In the genomic region with DNA sequence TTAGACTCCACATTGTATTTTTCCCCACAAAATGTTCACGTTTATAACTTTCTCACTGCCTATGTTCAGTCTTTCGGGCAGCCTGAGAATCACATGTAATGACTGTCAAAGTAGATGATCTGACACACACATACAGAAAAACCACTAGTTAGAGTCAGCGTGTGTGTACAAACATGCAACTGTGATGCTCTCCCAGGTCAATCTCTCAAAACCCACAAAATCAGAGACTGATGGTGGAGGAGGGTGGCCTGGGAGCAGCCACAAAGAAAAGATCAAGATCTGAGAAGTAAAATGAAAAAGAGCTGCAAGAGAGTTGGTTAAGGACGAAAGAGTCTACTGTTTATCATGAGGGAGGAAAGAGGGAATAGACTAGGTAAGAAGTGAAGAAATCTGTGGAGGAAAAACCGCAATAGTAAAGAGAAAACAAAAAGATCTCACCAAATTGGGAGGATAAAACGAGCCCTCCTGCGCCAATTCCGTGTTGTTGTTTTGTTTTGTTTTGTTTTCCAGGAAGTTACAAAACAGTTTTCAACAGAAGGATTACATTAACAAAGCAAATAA, we compare ENCODE assay signal across 8 cellular contexts. TPM values are rescaled to one million over a fixed set of nuclear protein-coding genes. Genes with fewer than 3 reads are reported as not detected.
A peak's percentile ranks its signal among the peaks of the same experiment; 100 is the strongest.
DNase-seq lines count a peak whose midpoint lies in the region; ATAC-seq and TF ChIP-seq lines count a peak whose summit lies in the region.

No MANE protein-coding gene starts in this region.

- peak overlapping the region; percentile 68; the same call in 1 of the 2 replicates for H3K9ac ChIP-seq in ES-I3 (ENCODE audit: low read depth, low read length)

- peaks cover 16% of the 10 kb centered on the region for H3K27me3 Mint-ChIP-seq in endothelial cell (ENCODE audit: unreplicated experiment)

- intact Hi-C loops in Panc1 (cut with micrococcal nuclease; ENCODE audit: unreplicated experiment), result loop anchor here (5.0 kb wide), 1 partner anchor 63 kb away; no protein-coding TSS in a partner anchor

- H3K9me3 ChIP-seq in ES-I3 (ENCODE audit: control insufficient read depth, insufficient read depth, low read length) (no peaks in the 10 kb centered on the region), Panc1 (ENCODE audit: control insufficient read depth, insufficient read depth, low read depth, low read length) (no peaks in the 10 kb centered on the region)

- POLR2A ChIA-PET in Panc1 (lab: Charles Lee), result no interaction called here

- no peak for TF ChIP-seq CTCF in Panc1 (IDR thresholded peaks at IDR 0.05)
- TF ChIP-seq CTCF in endothelial cell (IDR thresholded peaks at IDR 0.05; ENCODE audit: unreplicated experiment), result no peak

- H3K27ac ChIP-seq in Panc1 (ENCODE audit: low read length), result peak overlapping the region; percentile 81

- peak overlapping the region; percentile 97 for H3K4me3 Mint-ChIP-seq in endothelial cell (ENCODE audit: unreplicated experiment)

- no peaks in the 10 kb centered on the region for H3K36me3 ChIP-seq in ES-I3 (ENCODE audit: insufficient read depth, low read length)
- peaks cover 4% of the 10 kb centered on the region; the same call in 1 of the 2 replicates for H3K36me3 ChIP-seq in Panc1 (ENCODE audit: control insufficient read depth, insufficient read depth, low read length)

- H3K4me3 ChIP-seq in Panc1 (ENCODE audit: low read depth in 2 of 2, low read length in 2 of 2), result peak overlapping the region; percentile 65 to 72

- no peaks in the 10 kb centered on the region for H3K27me3 ChIP-seq in Panc1 (ENCODE audit: control insufficient read depth, insufficient read depth, low read length)

- no peaks in the 10 kb centered on the region for H3K9me3 Mint-ChIP-seq in endothelial cell (ENCODE audit: unreplicated experiment)

- peaks cover 14% of the 10 kb centered on the region for H3K36me3 Mint-ChIP-seq in endothelial cell (ENCODE audit: low read depth, unreplicated experiment)

- peak overlapping the region; percentile 95 for H3K27ac Mint-ChIP-seq in endothelial cell (ENCODE audit: unreplicated experiment)

- no peak for ATAC-seq in Panc1
- ATAC-seq in HG02588 (IDR thresholded peaks at IDR 0.05; ENCODE audit: unreplicated experiment), result no peak
- no peak for ATAC-seq in activated CD4-positive, CD25-positive, alpha-beta regulatory T cell treated with anti-CD3 and anti-CD28 coated beads, Interleukin-2, amount 50 U/mL, for 24 hours

- H3K4me1 Mint-ChIP-seq in endothelial cell (ENCODE audit: unreplicated experiment), result peaks cover 35% of the 10 kb centered on the region

- H3K4me1 ChIP-seq in ES-I3 (ENCODE audit: insufficient read depth, low read length) (peaks cover 4% of the 10 kb centered on the region; the same call in 1 of the 2 replicates), Panc1 (ENCODE audit: control insufficient read depth, insufficient read depth, low read length) (peaks cover 35% of the 10 kb centered on the region)

- no TSS peak for BruUV-seq in Panc1 (replicated peaks; lab: Mats Ljungman, UMichigan)

- CTCF ChIA-PET in Panc1 (lab: Charles Lee), result no interaction called here

- in situ Hi-C loops in Panc1 (cut with HindIII; ENCODE audit: low pct_unique_long_range_greater_than_20kb, low sequenced_read_pairs), result no loop called here

- DNase-seq in Panc1 (ENCODE audit: low read depth, low spot score) (no peak), endothelial cell (ENCODE audit: low spot score) (no peak), pons (ENCODE audit: low spot score) (peak; percentile 8), OCI-M2 (lab: John Stamatoyannopoulos, UW; ENCODE audit: unreplicated experiment) (no peak)
- no peak for DNase-seq in effector CD8-positive, alpha-beta T cell (lab: John Stamatoyannopoulos, UW)

RNA-seq across cellular contexts. Expression of gene EGLN1, which starts 2.3 kb away (rescaled TPM):
- 29.0 TPM for total RNA-seq in Panc1 (2021; ENCODE audit: unreplicated experiment)
- polyA plus RNA-seq in Panc1 (2012; ENCODE audit: insufficient read length), result 18.5 TPM
- 30.8 TPM for total RNA-seq in endothelial cell (ENCODE audit: unreplicated experiment)
